10 cellular contexts compared by ENCODE assay signal in genomic region chr2:223055836-223056235, GRCh38. TPM values are rescaled to one million over a fixed set of nuclear protein-coding genes. Genes with fewer than 3 reads are reported as not detected.
DNase-seq lines count a peak whose midpoint lies in the region; ATAC-seq, FAIRE-seq and TF ChIP-seq lines count a peak whose summit lies in the region.
"Had no signal": no experiment of that assay in that cellular context is flagged by ENCODE, and none has a peak within 500 bp of the region (broad histone marks: within the 10 kb centered on the region; RNA-seq: fewer than 3 reads in every experiment).

No MANE protein-coding gene starts in this region.

- no peak overlapping the region for H3K9ac ChIP-seq in HepG2 (ENCODE audit: insufficient read depth, low read depth, low read length)

- BruUV-seq in HepG2 (replicated peaks; lab: Mats Ljungman, UMichigan) = no TSS peak

- WGBS in HepG2 (ENCODE audit: low lambda C conversion rate) = 27% methylated on average over 5 of the region's 5 CpGs
- WGBS in right lobe of liver (ENCODE audit: insufficient coverage, low coverage, low lambda C conversion rate, missing lambda C conversion rate) = 39% methylated on average over 5 of the region's 5 CpGs

- TF ChIP-seq RAD21 in HepG2 (CRISPR knock-in tag; IDR thresholded peaks at IDR 0.05) = no peak

- no peaks in the 10 kb centered on the region for H3K79me2 ChIP-seq in HepG2 (ENCODE audit: insufficient read depth, low read length)
- peaks cover 10% of the 10 kb centered on the region for H3K79me2 ChIP-seq in osteoblast (ENCODE audit: insufficient read depth, low read length)

- CTCF ChIA-PET in HepG2 (lab: Yijun Ruan, JAX; ENCODE audit: low intra/inter-chr PET ratio, low total read pairs) = no interaction called here

- H4K20me1 ChIP-seq in HepG2 (ENCODE audit: insufficient read depth, low read length) (no peaks in the 10 kb centered on the region), osteoblast (ENCODE audit: insufficient read depth, low read length) (no peaks in the 10 kb centered on the region)

- no peak for FAIRE-seq in HepG2 (lab: Jason Lieb, UNC)
- no peak for FAIRE-seq in RCC 7860 (lab: Jason Lieb, UNC)

- no peak for TF ChIP-seq CTCF in HepG2 (CRISPR knock-in tag; IDR thresholded peaks at IDR 0.05)
- TF ChIP-seq CTCF in right lobe of liver (IDR thresholded peaks at IDR 0.05) = no peak
- TF ChIP-seq CTCF in coronary artery (IDR thresholded peaks at IDR 0.05) = no peak
- no peak for TF ChIP-seq CTCF in osteoblast (IDR thresholded peaks at IDR 0.05; ENCODE audit: extremely low read depth, low read depth, low read length)

- DNase-seq in HepG2 (ENCODE audit: low spot score) (no peak), right lobe of liver (no peak), coronary artery (ENCODE audit: low spot score) (no peak), osteoblast (ENCODE audit: insufficient read length, low spot score, missing footprints) (peak; percentile 10), RCC 7860 (ENCODE audit: low spot score) (no peak), pons (ENCODE audit: low spot score) (no peak), kidney tubule cell (ENCODE audit: low spot score) (no peak)
- DNase-seq: activated T-cell treated with anti-CD3 and anti-CD28 coated beads for 4 hours, MM.1S had no signal

- H3K4me1 ChIP-seq in HepG2 (ENCODE audit: insufficient read depth, low read length) (no peaks in the 10 kb centered on the region), right lobe of liver (no peaks in the 10 kb centered on the region), osteoblast (ENCODE audit: insufficient read depth, low read length) (peaks cover 52% of the 10 kb centered on the region)

- H2AFZ ChIP-seq in HepG2 (ENCODE audit: low read length) (no peak overlapping the region), osteoblast (ENCODE audit: low read length) (no peak overlapping the region)

- POLR2A ChIA-PET in HepG2 (lab: Yijun Ruan, JAX) = no interaction called here

- H3K36me3 ChIP-seq in HepG2 (replicated peaks in 1 of 2; ENCODE audit: control insufficient read depth in 1 of 2, insufficient read depth in 2 of 2, low read length in 2 of 2) (no peaks in the 10 kb centered on the region), right lobe of liver (no peaks in the 10 kb centered on the region), osteoblast (ENCODE audit: insufficient read depth, low read length) (no peaks in the 10 kb centered on the region)

- TF ChIP-seq EP300 in HepG2 (IDR thresholded peaks at IDR 0.05; ENCODE audit: low read depth in 2 of 2, low read length in 2 of 2) (no peak), HepG2 (CRISPR knock-in tag; IDR thresholded peaks at IDR 0.05; ENCODE audit: borderline replicate concordance) (no peak)

- TF ChIP-seq POLR2A in HepG2 (IDR thresholded peaks at IDR 0.05; ENCODE audit: insufficient read depth in 1 of 2, low read depth in 2 of 2, low read length in 2 of 2) (no peak), right lobe of liver (IDR thresholded peaks at IDR 0.05) (no peak)

- intact Hi-C loops in HepG2 (cut with micrococcal nuclease; ENCODE audit: unreplicated experiment) (no loop called here), right lobe of liver (cut with DNase I) (no loop called here)

- H3K4me2 ChIP-seq in HepG2 (ENCODE audit: low read depth, low read length) = no peak overlapping the region
- peak overlapping the region; percentile 36 for H3K4me2 ChIP-seq in osteoblast (ENCODE audit: insufficient read depth, low read length)

- H3K27ac ChIP-seq in HepG2 (ENCODE audit: extremely low read length, insufficient read depth, low read length) = no peak overlapping the region
- peak overlapping the region in 1 of 3 donors; percentile 24 for H3K27ac ChIP-seq in right lobe of liver
- peak overlapping the region; percentile 60 to 76 for H3K27ac ChIP-seq in coronary artery
- H3K27ac ChIP-seq in osteoblast (ENCODE audit: low read depth, low read length) = peak overlapping the region; percentile 49

- peaks cover 0 to 36% of the 10 kb centered on the region in 2 experiments; a peak in 3 of 5 replicates for H3K27me3 ChIP-seq in HepG2 (ENCODE audit: control insufficient read depth in 1 of 2, insufficient read depth in 2 of 2, low read length in 2 of 2)
- H3K27me3 ChIP-seq in right lobe of liver = no peaks in the 10 kb centered on the region
- no peaks in the 10 kb centered on the region for H3K27me3 ChIP-seq in osteoblast (ENCODE audit: insufficient read depth, low read length)

- in situ Hi-C loops in HepG2 (cut with HindIII; ENCODE audit: extremely low pct_ligation_motif_present, low pct_unique_long_range_greater_than_20kb) = no loop called here

- H3K9me3 ChIP-seq in HepG2 (ENCODE audit: low read length) (no peaks in the 10 kb centered on the region), right lobe of liver (no peaks in the 10 kb centered on the region), osteoblast (ENCODE audit: low read depth, low read length) (no peaks in the 10 kb centered on the region)

- no peak overlapping the region for H3K4me3 ChIP-seq in HepG2 (replicated peaks in 1 of 3; ENCODE audit: insufficient read depth in 1 of 3, low read depth in 2 of 3, low read length in 3 of 3)
- no peak overlapping the region for H3K4me3 ChIP-seq in right lobe of liver
- peak overlapping the region; percentile 70 for H3K4me3 ChIP-seq in coronary artery
- H3K4me3 ChIP-seq in osteoblast (ENCODE audit: insufficient read depth, low read length) = peak overlapping the region; percentile 11

- ATAC-seq in HepG2 (no peak), right lobe of liver (no peak), HG02840 (IDR thresholded peaks at IDR 0.05; ENCODE audit: low FRiP score, unreplicated experiment) (no peak)

TF ChIP-seq in HepG2, 621 proteins besides CTCF, POLR2A, EP300 and RAD21 (continues in another document):
- TF ChIP-seq HNRNPH1 (optimal IDR thresholded peaks at IDR 0.05; ENCODE audit: low read depth, low read length) = no peak
- no peak for TF ChIP-seq PHF5A (CRISPR knock-in tag; IDR thresholded peaks at IDR 0.05; ENCODE audit: low read depth, unreplicated experiment)
- no peak for TF ChIP-seq PHF8 (CRISPR knock-in tag; IDR thresholded peaks at IDR 0.05)
- no peak for TF ChIP-seq IRF2 (CRISPR knock-in tag; IDR thresholded peaks at IDR 0.05)
- TF ChIP-seq HNF4A (CRISPR knock-in tag; IDR thresholded peaks at IDR 0.05) = peak; percentile 54; the same call in 1 of the 2 replicates
- TF ChIP-seq ZNF740 (CRISPR knock-in tag; IDR thresholded peaks at IDR 0.05) = no peak
- TF ChIP-seq ZNF644 (CRISPR knock-in tag; IDR thresholded peaks at IDR 0.05; ENCODE audit: low read depth) = peak; percentile 82; the same call in 1 of the 2 replicates
- TF ChIP-seq ZNF776 (CRISPR knock-in tag; IDR thresholded peaks at IDR 0.05) = no peak
- no peak for TF ChIP-seq SSRP1 (CRISPR knock-in tag; IDR thresholded peaks at IDR 0.05)
- TF ChIP-seq SP5 (CRISPR knock-in tag; IDR thresholded peaks at IDR 0.05; ENCODE audit: borderline replicate concordance, low read depth) = no peak
- TF ChIP-seq ZFYVE20 (CRISPR knock-in tag; IDR thresholded peaks at IDR 0.05; ENCODE audit: borderline replicate concordance, low read depth) = no peak
- TF ChIP-seq ZNF768 (CRISPR knock-in tag; IDR thresholded peaks at IDR 0.05) = no peak
- TF ChIP-seq ELK4 (CRISPR knock-in tag; IDR thresholded peaks at IDR 0.05; ENCODE audit: borderline replicate concordance) = no peak

RNA-seq across cellular contexts. Expression of gene KCNE4, which starts 3.8 kb away (rescaled TPM):
- total RNA-seq in HepG2 (2016; rRNA removed; fragmentation: Illumina TruSeq; extraction: Trizol) (not detected in 2 replicates), right lobe of liver (1 to 10 TPM in 4 of 6 experiments, under 1 TPM in 2; 0.17 to 1.2 (median 1.1) TPM), osteoblast (37.6 and 40.4 TPM in 2 replicates)
- total RNA-seq in HepG2 (2016; cell fraction: cytosol; rRNA removed; fragmentation: Illumina TruSeq; extraction: Trizol; ENCODE audit: low read depth) = not detected in 2 replicates
- total RNA-seq in HepG2 (2016; cell fraction: insoluble cytoplasmic fraction; rRNA removed; fragmentation: Illumina TruSeq; extraction: Trizol) = not detected in 2 replicates
- 0.15 TPM in 1 of 2 replicates, not detected in the other for total RNA-seq in HepG2 (2016; cell fraction: membrane; rRNA removed; fragmentation: Illumina TruSeq; extraction: Trizol)
- not detected in 2 replicates for total RNA-seq in HepG2 (2016; cell fraction: nucleus; rRNA removed; fragmentation: Illumina TruSeq; extraction: Trizol)
- polyA plus RNA-seq in HepG2 (2011; rRNA removed) = not detected in 2 replicates
- 0.01 TPM in 1 of 2 replicates, not detected in the other for polyA plus RNA-seq in HepG2 (2011; cell fraction: cytosol; rRNA removed)
- not detected in 2 replicates for polyA plus RNA-seq in HepG2 (2011; cell fraction: nucleus; rRNA removed)
- not detected in 2 replicates for polyA plus RNA-seq in HepG2 (2012)
- not detected in 2 replicates for polyA plus RNA-seq in HepG2 (2016; cell fraction: cytosol; fragmentation: Illumina TruSeq; extraction: Trizol; ENCODE audit: low read depth)
- not detected in 2 replicates for polyA plus RNA-seq in HepG2 (2016; cell fraction: insoluble cytoplasmic fraction; fragmentation: Illumina TruSeq; extraction: Trizol; ENCODE audit: low read depth)
- polyA plus RNA-seq in HepG2 (2016; cell fraction: membrane; fragmentation: Illumina TruSeq; extraction: Trizol; ENCODE audit: low read depth) = not detected in 2 replicates
- polyA plus RNA-seq in HepG2 (2016; cell fraction: nucleus; fragmentation: Illumina TruSeq; extraction: Trizol; ENCODE audit: insufficient read depth, low read depth) = not detected in 2 replicates
- not detected in 2 replicates for polyA minus RNA-seq in HepG2 (2011; rRNA and poly(A)+ RNA removed; ENCODE audit: low replicate concordance)
- not detected in 2 replicates for polyA minus RNA-seq in HepG2 (2011; cell fraction: cytosol; rRNA and poly(A)+ RNA removed)
- polyA minus RNA-seq in HepG2 (2011; cell fraction: nucleus; rRNA and poly(A)+ RNA removed) = not detected in 2 replicates

Comparison
In these comparisons a context has a peak if more than half of its experiments do, and no peak if none do; other contexts are left out.
1. H3K4me3 ChIP-seq: peak in coronary artery (single experiment) and osteoblast (single experiment); none in HepG2 (0 of 3) and right lobe of liver (0 of 3).
2. RNA of gene KCNE4, which starts 3.8 kb away (total RNA-seq): 37.6 to 40.4 TPM in osteoblast; 0.17 to 1.2 TPM in right lobe of liver and 0.15 TPM in HepG2; every median in the first group is over 10 times any median in the second.